ENCODE assay signal across 1 cellular context in the genomic region with DNA sequence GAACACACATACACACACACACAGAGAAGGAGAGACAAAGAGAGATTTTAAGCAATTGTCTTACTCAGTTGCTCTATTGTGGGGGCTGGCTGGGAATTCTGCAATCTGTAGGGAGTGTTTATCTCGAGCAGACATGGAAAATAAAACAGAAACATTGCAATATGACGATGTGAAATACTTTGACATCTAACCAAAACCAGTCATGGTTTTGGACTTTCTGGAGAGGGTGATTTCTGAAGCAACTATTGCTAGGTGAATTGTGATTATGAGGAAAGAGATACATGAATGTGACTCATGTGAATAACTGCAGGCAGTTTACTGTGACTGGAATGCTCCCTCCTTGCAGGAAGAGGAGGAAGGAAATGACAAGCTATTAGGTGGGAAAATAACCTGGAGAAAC.
TF ChIP-seq lines count a peak whose summit lies in the region.

No MANE protein-coding gene starts in this region.

TF ChIP-seq in endothelial cell of umbilical vein, 7 proteins besides CTCF, POLR2A, EP300 and RAD21:
- TF ChIP-seq FOS (IDR thresholded peaks at IDR 0.05; ENCODE audit: borderline replicate concordance, insufficient read depth, low read length) (peak; percentile 94), GATA2 (IDR thresholded peaks at IDR 0.05; ENCODE audit: insufficient read depth, insufficient read length, low read depth, low read length) (peak; percentile 55), MYC (IDR thresholded peaks at IDR 0.05; ENCODE audit: low read depth, low read length) (no peak), EZH2 (IDR thresholded peaks at IDR 0.05; ENCODE audit: borderline replicate concordance, low read depth, low read length, severe bottlenecking) (no peak), JUN (IDR thresholded peaks at IDR 0.05; ENCODE audit: borderline replicate concordance, insufficient read depth, insufficient read length, low read depth) (peak; percentile 96), POLR2AphosphoS5 (IDR thresholded peaks at IDR 0.05; ENCODE audit: insufficient read depth, low read depth, low read length) (peak; percentile 65)
- TF ChIP-seq, protein P1, sequence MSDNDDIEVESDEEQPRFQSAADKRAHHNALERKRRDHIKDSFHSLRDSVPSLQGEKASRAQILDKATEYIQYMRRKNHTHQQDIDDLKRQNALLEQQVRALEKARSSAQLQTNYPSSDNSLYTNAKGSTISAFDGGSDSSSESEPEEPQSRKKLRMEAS (IDR thresholded peaks at IDR 0.05; ENCODE audit: insufficient read depth, insufficient read length): no peak
TF ChIP-seq in endothelial cell of umbilical vein: peak in this region for 4.
